29 cellular contexts compared by ENCODE assay signal in the genomic region with DNA sequence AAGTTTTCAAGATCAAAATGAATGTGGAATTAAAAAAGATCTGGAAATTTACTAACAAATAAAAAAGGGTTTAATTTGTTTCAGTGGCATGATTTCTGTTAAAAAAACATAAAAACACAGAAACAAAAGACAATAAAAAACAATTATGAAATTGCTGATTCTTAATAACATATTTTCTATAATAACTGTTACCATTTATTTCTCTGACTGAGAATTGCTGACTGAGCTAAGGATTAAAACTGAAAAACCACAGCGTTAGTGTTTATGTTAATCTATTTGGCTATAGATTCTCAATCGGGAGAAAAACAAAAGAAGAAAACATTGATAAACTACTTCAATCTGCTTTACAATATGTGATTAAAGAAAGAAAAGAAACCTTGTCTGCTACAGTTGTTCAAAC.
"Had no signal": no experiment of that assay in that cellular context is flagged by ENCODE, and none has a peak within 500 bp of the region (broad histone marks: within the 10 kb centered on the region; RNA-seq: fewer than 3 reads in every experiment).

No MANE protein-coding gene starts in this region.

- H3K36me3 Mint-ChIP-seq: mesothelial cell of epicardium; naive B cell; natural killer cell treated with Interleukin-12 subunit alpha and Interleukin-12 subunit beta and Interleukin-15 and Interleukin-18, amount 100 ng/mL, for 72 hours; neural progenitor cell had no signal

- H3K36me3 ChIP-seq: colonic mucosa, gastrocnemius medialis, neural progenitor cell, prostate gland, suprapubic skin, transverse colon, upper lobe of right lung, uterus had no signal

- H3K4me2 ChIP-seq: hepatocyte, neural progenitor cell had no signal

- DNase-seq: colonic mucosa; effector CD8-positive, alpha-beta T cell; endodermal cell; foreskin fibroblast; gastrocnemius medialis; kidney; mesenchymal stem cell; mucosa of descending colon; naive B cell; right cardiac atrium; stimulated activated CD4-positive, alpha-beta T cell treated with anti-CD3 and anti-CD28 coated beads, Interleukin-15, amount 100 ng/mL, for 24 hours; stimulated activated CD4-positive, alpha-beta T cell treated with anti-CD3 and anti-CD28 coated beads, Interleukin-2, amount 100 ng/mL, for 48 hours; stimulated activated CD8-positive, alpha-beta memory T cell treated with anti-CD3 and anti-CD28 coated beads, Interleukin-4, amount 100 ng/mL, for 48 hours; stimulated activated naive CD4-positive, alpha-beta T cell; stimulated activated naive CD8-positive, alpha-beta T cell treated with anti-CD3 and anti-CD28 coated beads, Interleukin-15, amount 100 ng/mL, for 72 hours; transverse colon; upper lobe of right lung; uterus had no signal

- H3K79me2 ChIP-seq: hepatocyte had no signal

- H3K9me3 Mint-ChIP-seq: dendritic cell treated with granulocyte-macrophage colony-stimulating factor and Interleukin-4, amounts not matched to agents 40 ng/mL and 50 ng/mL, for 4 days; endodermal cell; mesothelial cell of epicardium; naive B cell; natural killer cell treated with Interleukin-12 subunit alpha and Interleukin-12 subunit beta and Interleukin-15 and Interleukin-18, amount 100 ng/mL, for 72 hours; neural progenitor cell; stimulated activated naive CD8-positive, alpha-beta T cell treated with anti-CD3 and anti-CD28 coated beads, Interleukin-15, amount 100 ng/mL, for 72 hours had no signal

- H3K27ac Mint-ChIP-seq: dendritic cell treated with granulocyte-macrophage colony-stimulating factor and Interleukin-4, amounts not matched to agents 40 ng/mL and 50 ng/mL, for 4 days; endodermal cell; mesothelial cell of epicardium; naive B cell; natural killer cell treated with Interleukin-12 subunit alpha and Interleukin-12 subunit beta and Interleukin-15 and Interleukin-18, amount 100 ng/mL, for 72 hours; neural progenitor cell; stimulated activated naive CD8-positive, alpha-beta T cell treated with anti-CD3 and anti-CD28 coated beads, Interleukin-15, amount 100 ng/mL, for 72 hours had no signal

- H3K4me3 ChIP-seq: colonic mucosa, gastrocnemius medialis, hepatocyte, mucosa of descending colon, neural progenitor cell, prostate gland, skin epidermis, suprapubic skin, transverse colon, upper lobe of right lung, uterus had no signal

- H2AFZ ChIP-seq: hepatocyte, neural progenitor cell had no signal

- ATAC-seq: esophagus mucosa; gastrocnemius medialis; left lobe of liver; mucosa of descending colon; natural killer cell treated with Interleukin-12 subunit alpha and Interleukin-12 subunit beta and Interleukin-15 and Interleukin-18, amount 100 ng/mL, for 72 hours; stimulated activated naive CD8-positive, alpha-beta T cell treated with anti-CD3 and anti-CD28 coated beads, Interleukin-15, amount 100 ng/mL, for 72 hours; upper lobe of right lung had no signal

- FAIRE-seq: kidney had no signal

- H3K4me1 Mint-ChIP-seq: naive B cell; stimulated activated naive CD8-positive, alpha-beta T cell treated with anti-CD3 and anti-CD28 coated beads, Interleukin-15, amount 100 ng/mL, for 72 hours had no signal

- H3K27ac ChIP-seq: colonic mucosa, epithelial cell of prostate, gastrocnemius medialis, hepatocyte, neural progenitor cell, prostate gland, skin epidermis, suprapubic skin, transverse colon, upper lobe of right lung, uterus had no signal

- H3K4me1 ChIP-seq: colonic mucosa, gastrocnemius medialis, prostate gland, suprapubic skin, transverse colon, upper lobe of right lung, uterus had no signal

- H3K9ac ChIP-seq: neural progenitor cell had no signal

- H3K27me3 Mint-ChIP-seq: naive B cell; stimulated activated naive CD8-positive, alpha-beta T cell treated with anti-CD3 and anti-CD28 coated beads, Interleukin-15, amount 100 ng/mL, for 72 hours had no signal

- H3K27me3 ChIP-seq: colonic mucosa, gastrocnemius medialis, hepatocyte, neural progenitor cell, suprapubic skin, transverse colon, upper lobe of right lung, uterus had no signal

- H3K9me3 ChIP-seq: colonic mucosa, gastrocnemius medialis, mucosa of descending colon, prostate gland, suprapubic skin, transverse colon, upper lobe of right lung, uterus had no signal

- H3K4me3 Mint-ChIP-seq: dendritic cell treated with granulocyte-macrophage colony-stimulating factor and Interleukin-4, amounts not matched to agents 40 ng/mL and 50 ng/mL, for 4 days; endodermal cell; mesothelial cell of epicardium; naive B cell; natural killer cell treated with Interleukin-12 subunit alpha and Interleukin-12 subunit beta and Interleukin-15 and Interleukin-18, amount 100 ng/mL, for 72 hours; neural progenitor cell; stimulated activated naive CD8-positive, alpha-beta T cell treated with anti-CD3 and anti-CD28 coated beads, Interleukin-15, amount 100 ng/mL, for 72 hours had no signal
